ENCODE assay signal across 8 cellular contexts in the genomic region with DNA sequence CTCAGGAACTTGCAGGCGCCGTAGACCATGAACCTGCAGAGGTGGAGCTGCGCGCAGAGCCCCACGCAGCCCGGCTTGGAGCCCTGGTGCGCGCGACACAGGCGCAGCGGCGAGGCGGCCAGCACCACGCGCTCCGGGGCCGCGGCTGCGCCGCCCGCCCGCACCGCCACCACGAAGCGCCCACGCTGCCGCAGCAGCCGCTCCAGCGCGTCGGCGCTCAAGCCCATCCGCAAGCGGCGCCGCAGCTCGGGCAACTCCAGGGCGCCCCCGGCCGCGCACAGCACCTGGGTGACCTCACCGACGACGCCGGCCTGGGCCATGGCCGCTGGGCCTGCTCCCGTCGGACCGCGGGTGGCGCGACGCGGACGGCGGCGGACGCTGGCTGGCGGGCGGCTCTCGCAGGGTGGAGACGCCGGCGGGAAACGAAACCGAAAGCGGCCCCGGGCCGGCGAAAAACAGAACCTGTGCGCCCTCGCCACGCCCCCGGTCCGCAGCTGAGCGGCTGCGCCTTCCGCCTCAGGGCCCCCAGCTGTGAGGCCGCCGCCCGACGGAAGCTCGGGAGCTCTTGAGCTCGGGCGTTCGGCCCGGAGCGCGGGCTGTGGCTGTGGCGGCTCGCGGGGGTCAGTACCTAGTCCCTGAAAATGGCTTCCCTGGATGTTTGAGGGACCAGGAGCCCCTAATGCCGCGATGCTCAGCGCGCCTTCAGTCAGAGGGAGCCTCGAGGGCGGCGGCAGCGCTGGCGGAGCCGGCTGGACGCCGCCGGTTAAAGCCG. TPM values are rescaled to one million over a fixed set of nuclear protein-coding genes. Genes with fewer than 3 reads are reported as not detected.
DNase-seq lines count a peak whose midpoint lies in the region; ATAC-seq and TF ChIP-seq lines count a peak whose summit lies in the region.

A gene with protein sequence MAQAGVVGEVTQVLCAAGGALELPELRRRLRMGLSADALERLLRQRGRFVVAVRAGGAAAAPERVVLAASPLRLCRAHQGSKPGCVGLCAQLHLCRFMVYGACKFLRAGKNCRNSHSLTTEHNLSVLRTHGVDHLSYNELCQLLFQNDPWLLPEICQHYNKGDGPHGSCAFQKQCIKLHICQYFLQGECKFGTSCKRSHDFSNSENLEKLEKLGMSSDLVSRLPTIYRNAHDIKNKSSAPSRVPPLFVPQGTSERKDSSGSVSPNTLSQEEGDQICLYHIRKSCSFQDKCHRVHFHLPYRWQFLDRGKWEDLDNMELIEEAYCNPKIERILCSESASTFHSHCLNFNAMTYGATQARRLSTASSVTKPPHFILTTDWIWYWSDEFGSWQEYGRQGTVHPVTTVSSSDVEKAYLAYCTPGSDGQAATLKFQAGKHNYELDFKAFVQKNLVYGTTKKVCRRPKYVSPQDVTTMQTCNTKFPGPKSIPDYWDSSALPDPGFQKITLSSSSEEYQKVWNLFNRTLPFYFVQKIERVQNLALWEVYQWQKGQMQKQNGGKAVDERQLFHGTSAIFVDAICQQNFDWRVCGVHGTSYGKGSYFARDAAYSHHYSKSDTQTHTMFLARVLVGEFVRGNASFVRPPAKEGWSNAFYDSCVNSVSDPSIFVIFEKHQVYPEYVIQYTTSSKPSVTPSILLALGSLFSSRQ (minus strand): TSS at position 424 of the 772 bp plus-strand sequence. CDS start 104 bp downstream, at position 320.

- H3K4me3 ChIP-seq in epithelial cell of esophagus (ENCODE audit: low read length) (peak within 1 kb of the TSS; percentile 59), mucosa of descending colon (peak within 1 kb of the TSS; percentile 41)

- ATAC-seq in GM19351 (IDR thresholded peaks at IDR 0.05; ENCODE audit: unreplicated experiment) = peak; percentile 95
- ATAC-seq in HG03520 (IDR thresholded peaks at IDR 0.05; ENCODE audit: unreplicated experiment) = peak; percentile 87
- peak; percentile 87 for ATAC-seq in mucosa of descending colon

- no peaks in the 10 kb centered on the region for H3K36me3 ChIP-seq in mucosa of descending colon (ENCODE audit: low read depth)

- peaks cover 23% of the 10 kb centered on the region for H3K4me1 ChIP-seq in mucosa of descending colon (ENCODE audit: low read depth)

- peak within 1 kb of the TSS; percentile 71 for H3K27ac ChIP-seq in C4-2B

- TF ChIP-seq CTCF in C4-2B (conservative IDR thresholded peaks at IDR 0.05) (no peak), epithelial cell of esophagus (IDR thresholded peaks at IDR 0.05; ENCODE audit: insufficient read depth, low read depth, low read length, missing control alignments) (no peak), mucosa of descending colon (IDR thresholded peaks at IDR 0.05) (no peak)

- peaks cover 14% of the 10 kb centered on the region for H3K9me3 ChIP-seq in mucosa of descending colon

- intact Hi-C loops in mucosa of descending colon (cut with DNase I, micrococcal nuclease) = no loop called here

- peak; percentile 92 for DNase-seq in NK-92 treated with Interleukin-12 subunit alpha and Interleukin-12 subunit beta, amount 100 ng/mL, for 24 hours (lab: John Stamatoyannopoulos, UW)
- peak; percentile 91 for DNase-seq in activated CD8-positive, alpha-beta memory T cell treated with anti-CD3 and anti-CD28 coated beads, Interleukin-2, amount 50 U/mL, for 4 hours
- DNase-seq in epithelial cell of esophagus (ENCODE audit: low read depth) (peak; percentile 85), mucosa of descending colon (peak; percentile 95 to 97 (median 97))
- peak; percentile 82 for DNase-seq in stimulated activated CD8-positive, alpha-beta memory T cell treated with anti-CD3 and anti-CD28 coated beads, Interleukin-4, amount 100 ng/mL, for 24 hours (ENCODE audit: low read depth)

RNA-seq across cellular contexts. Expression of the gene that starts here (rescaled TPM):
- 10 to 100 TPM; 55.7 to 77.0 (median 61.8) TPM for total RNA-seq in mucosa of descending colon

Comparison
In these comparisons a context has a peak if more than half of its experiments do, and no peak if none do; other contexts are left out.
1. Peak in every context shown above with its lines: DNase-seq, ATAC-seq, H3K4me3 ChIP-seq and H3K27ac ChIP-seq.